In genomic region chr9:122904466-122904822, GRCh38 we compare ENCODE assay signal across 8 cellular contexts. TPM values are rescaled to one million over a fixed set of nuclear protein-coding genes. Genes with fewer than 3 reads are reported as not detected.
DNase-seq lines count a peak whose midpoint lies in the region; ATAC-seq lines count a peak whose summit lies in the region.

No MANE protein-coding gene starts in this region.

- CTCF ChIA-PET in activated CD4-positive, alpha-beta T cell treated with anti-CD3 and anti-CD28 coated beads, Interleukin-2, amount 10 ng/mL, durations not matched to agents 7 days and 5 days (lab: Charles Lee): interaction anchor here (0.6 to 2.3 kb wide), 3 partner anchors 26 to 41 kb away, joined by 3 to 7 read pairs (median 3); no protein-coding TSS in a partner anchor

- peaks cover 27 to 37% (median 32%) of the 10 kb centered on the region in 3 donors for H3K4me1 Mint-ChIP-seq in IgD-negative memory B cell
- peaks cover 30% of the 10 kb centered on the region for H3K4me1 Mint-ChIP-seq in activated CD4-positive, alpha-beta T cell treated with anti-CD3 and anti-CD28 coated beads, Interleukin-2, amount 10 ng/mL, durations not matched to agents 7 days and 5 days
- peaks cover 19 to 44% (median 25%) of the 10 kb centered on the region in 3 donors for H3K4me1 Mint-ChIP-seq in naive B cell

- peak; percentile 8 for ATAC-seq in esophagus mucosa
- ATAC-seq in naive B cell (ENCODE audit: low read depth in 2 of 2): peak in 1 of 2 donors; percentile 1

- peaks cover 44% of the 10 kb centered on the region for H3F3A ChIP-seq in GM23248 (ENCODE audit: insufficient read depth)

- H3K27ac ChIP-seq in GM23248: peak overlapping the region; percentile 81
- H3K27ac ChIP-seq in urinary bladder (ENCODE audit: low read depth): peak overlapping the region; percentile 89

- H3K27me3 Mint-ChIP-seq in IgD-negative memory B cell: no peaks in the 10 kb centered on the region
- no peaks in the 10 kb centered on the region for H3K27me3 Mint-ChIP-seq in activated CD4-positive, alpha-beta T cell treated with anti-CD3 and anti-CD28 coated beads, Interleukin-2, amount 10 ng/mL, durations not matched to agents 7 days and 5 days
- no peaks in the 10 kb centered on the region for H3K27me3 Mint-ChIP-seq in naive B cell

- H3K4me3 ChIP-seq in GM23248 (peak overlapping the region; percentile 95), urinary bladder (ENCODE audit: low read depth, low read length) (peak overlapping the region; percentile 74)

- H3K36me3 Mint-ChIP-seq in IgD-negative memory B cell (peaks cover 3% of the 10 kb centered on the region), naive B cell (no peaks in the 10 kb centered on the region)
- H3K36me3 Mint-ChIP-seq in activated CD4-positive, alpha-beta T cell treated with anti-CD3 and anti-CD28 coated beads, Interleukin-2, amount 10 ng/mL, durations not matched to agents 7 days and 5 days (ENCODE audit: low read depth): peaks cover 28% of the 10 kb centered on the region

- H3K27ac Mint-ChIP-seq in IgD-negative memory B cell (peak overlapping the region; percentile 93 to 100 (median 96)), naive B cell (peak overlapping the region; percentile 94 to 98 (median 94))
- H3K27ac Mint-ChIP-seq in activated CD4-positive, alpha-beta T cell treated with anti-CD3 and anti-CD28 coated beads, Interleukin-2, amount 10 ng/mL, durations not matched to agents 7 days and 5 days: peak overlapping the region; percentile 93

- H3K79me2 ChIP-seq in GM23248 (ENCODE audit: insufficient read depth): peaks cover 72% of the 10 kb centered on the region

- H3K4me1 ChIP-seq in GM23248 (ENCODE audit: insufficient read depth) (peaks cover 31% of the 10 kb centered on the region), urinary bladder (ENCODE audit: insufficient read depth) (peaks cover 2% of the 10 kb centered on the region)

- no peaks in the 10 kb centered on the region; the same call in 1 of the 2 replicates for H4K20me1 ChIP-seq in GM23248 (ENCODE audit: insufficient read depth)

- H3K9me2 ChIP-seq in GM23248 (ENCODE audit: insufficient read depth): no peaks in the 10 kb centered on the region

- peak overlapping the region; percentile 96 for H3K9ac ChIP-seq in GM23248

- H3K4me3 Mint-ChIP-seq in IgD-negative memory B cell (peak overlapping the region; percentile 90 to 97 (median 94)), naive B cell (peak overlapping the region; percentile 88 to 96 (median 93))
- peak overlapping the region; percentile 94 for H3K4me3 Mint-ChIP-seq in activated CD4-positive, alpha-beta T cell treated with anti-CD3 and anti-CD28 coated beads, Interleukin-2, amount 10 ng/mL, durations not matched to agents 7 days and 5 days

- in situ Hi-C loops in GM23248 (cut with MboI): no loop called here

- H3K9me3 Mint-ChIP-seq in IgD-negative memory B cell: no peaks in the 10 kb centered on the region
- no peaks in the 10 kb centered on the region for H3K9me3 Mint-ChIP-seq in activated CD4-positive, alpha-beta T cell treated with anti-CD3 and anti-CD28 coated beads, Interleukin-2, amount 10 ng/mL, durations not matched to agents 7 days and 5 days
- H3K9me3 Mint-ChIP-seq in naive B cell: peaks cover 0 to 2% (median 0%) of the 10 kb centered on the region in 7 donors

- H2AFZ ChIP-seq in GM23248: peak overlapping the region; percentile 75

- no peaks in the 10 kb centered on the region for H3K27me3 ChIP-seq in GM23248 (replicated peaks; ENCODE audit: insufficient read depth)

- WGBS in GM23248 (ENCODE audit: low coverage in 1 of 2, low lambda C conversion rate in 2 of 2, missing lambda C conversion rate in 2 of 2), 2 experiments: 0 to 1% methylated on average over 8 of the region's 8 CpGs
- WGBS in urinary bladder: under 1% methylated on average over 8 of the region's 8 CpGs

- POLR2A ChIA-PET in activated CD4-positive, alpha-beta T cell treated with anti-CD3 and anti-CD28 coated beads, Interleukin-2, amount 10 ng/mL, durations not matched to agents 7 days and 5 days (lab: Charles Lee): interaction anchor here (0.7 to 2.5 kb wide), 3 partner anchors 9 to 36 kb away, joined by 3 to 11 read pairs (median 5); partner anchors contain the start of genes RABGAP1, ZBTB26 and ZBTB6

- peak; percentile 12 for DNase-seq in NCI-H2029 (lab: John Stamatoyannopoulos, UW)
- no peak for DNase-seq in NCI-H2029 treated with DMSO at 0.1 percent for 48 hours (lab: John Stamatoyannopoulos, UW)
- DNase-seq in GM23248: peak; percentile 65
- peak; percentile 40 for DNase-seq in activated CD4-positive, alpha-beta T cell treated with anti-CD3 and anti-CD28 coated beads, Interleukin-2, amount 10 ng/mL, durations not matched to agents 7 days and 5 days
- no peak for DNase-seq in naive B cell

- H3K4me2 ChIP-seq in GM23248 (ENCODE audit: unreplicated experiment): peak overlapping the region; percentile 99

- H3K9me3 ChIP-seq in GM23248 (ENCODE audit: low read depth): no peaks in the 10 kb centered on the region

- H3K36me3 ChIP-seq in GM23248 (ENCODE audit: low read depth) (no peaks in the 10 kb centered on the region; the same call in 1 of the 2 replicates), urinary bladder (ENCODE audit: insufficient read depth) (no peaks in the 10 kb centered on the region)

RNA-seq across cellular contexts. Expression of gene RC3H2, which starts 0.7 kb away (rescaled TPM):
- total RNA-seq in GM23248 (2014; rRNA removed; shearing (Covaris generic)): 26.8 and 34.7 TPM in 2 replicates
- polyA plus RNA-seq in GM23248 (2016; fragmentation: Nextera tagmentation; extraction: Ambion mirVana) (19.8 and 22.1 TPM in 2 replicates), IgD-negative memory B cell (21.0 TPM), naive B cell (ENCODE audit: low read depth in 6 of 6) (10 to 100 TPM; 26.5 to 39.1 (median 33.1) TPM), urinary bladder (14.5 TPM)
- total RNA-seq in activated CD4-positive, alpha-beta T cell treated with anti-CD3 and anti-CD28 coated beads, Interleukin-2, amount 10 ng/mL, durations not matched to agents 7 days and 5 days: 10 to 100 TPM; 44.1 to 46.8 TPM
- total RNA-seq in esophagus mucosa (31.3 TPM), urinary bladder (65.6 TPM)

RNA-seq across cellular contexts. Expression of gene ZBTB6, which starts 8.7 kb away (rescaled TPM):
- 8.3 and 9.8 TPM in 2 replicates for total RNA-seq in GM23248 (2014; rRNA removed; shearing (Covaris generic))
- polyA plus RNA-seq in GM23248 (2016; fragmentation: Nextera tagmentation; extraction: Ambion mirVana) (4.4 and 4.5 TPM in 2 replicates), IgD-negative memory B cell (1.7 TPM), naive B cell (ENCODE audit: low read depth in 6 of 6) (1 to 10 TPM in 5 of 6 donors, not detected in 1; 1.6 to 3.9 (median 2.6) TPM), urinary bladder (5.2 TPM)
- 10 to 100 TPM; 11.8 to 12.2 TPM for total RNA-seq in activated CD4-positive, alpha-beta T cell treated with anti-CD3 and anti-CD28 coated beads, Interleukin-2, amount 10 ng/mL, durations not matched to agents 7 days and 5 days
- total RNA-seq in esophagus mucosa (4.1 TPM), urinary bladder (35.2 TPM)

RNA-seq across cellular contexts. Expression of gene ZBTB26, which starts 26.9 kb away (rescaled TPM):
- 2.3 and 5.2 TPM in 2 replicates for total RNA-seq in GM23248 (2014; rRNA removed; shearing (Covaris generic))
- polyA plus RNA-seq in GM23248 (2016; fragmentation: Nextera tagmentation; extraction: Ambion mirVana): 1.8 and 2.0 TPM in 2 replicates
- polyA plus RNA-seq in IgD-negative memory B cell: 2.3 TPM
- 1 to 10 TPM; 7.3 to 9.6 TPM for total RNA-seq in activated CD4-positive, alpha-beta T cell treated with anti-CD3 and anti-CD28 coated beads, Interleukin-2, amount 10 ng/mL, durations not matched to agents 7 days and 5 days
- 2.0 TPM for total RNA-seq in esophagus mucosa
- polyA plus RNA-seq in naive B cell (ENCODE audit: low read depth in 6 of 6): 1 to 10 TPM in 5 of 6 donors, not detected in 1; 2.6 to 4.0 (median 3.1) TPM
- 11.5 TPM for total RNA-seq in urinary bladder
- polyA plus RNA-seq in urinary bladder: 8.4 TPM

RNA-seq across cellular contexts. Expression of gene RABGAP1, which starts 36.4 kb away (rescaled TPM):
- 16.0 and 23.9 TPM in 2 replicates for total RNA-seq in GM23248 (2014; rRNA removed; shearing (Covaris generic))
- polyA plus RNA-seq in GM23248 (2016; fragmentation: Nextera tagmentation; extraction: Ambion mirVana): 6.7 and 8.0 TPM in 2 replicates
- polyA plus RNA-seq in IgD-negative memory B cell: 19.0 TPM
- 10 to 100 TPM; 28.4 to 32.9 TPM for total RNA-seq in activated CD4-positive, alpha-beta T cell treated with anti-CD3 and anti-CD28 coated beads, Interleukin-2, amount 10 ng/mL, durations not matched to agents 7 days and 5 days
- 39.6 TPM for total RNA-seq in esophagus mucosa
- polyA plus RNA-seq in naive B cell (ENCODE audit: low read depth in 6 of 6): 10 to 100 TPM; 27.6 to 37.9 (median 34.2) TPM
- 134 TPM for total RNA-seq in urinary bladder
- 46.2 TPM for polyA plus RNA-seq in urinary bladder

Comparison
In these comparisons a context has a peak if more than half of its experiments do, and no peak if none do; other contexts are left out.
1. DNase-seq: peak in NCI-H2029 (single experiment), GM23248 (single experiment) and activated CD4-positive, alpha-beta T cell treated with anti-CD3 and anti-CD28 coated beads, Interleukin-2, amount 10 ng/mL, durations not matched to agents 7 days and 5 days (single experiment); none in NCI-H2029 treated with DMSO at 0.1 percent for 48 hours (single experiment) and naive B cell (single experiment).
2. Peak in every context shown above with its lines, with median percentiles within 50 percentile points of each other: H3K27ac Mint-ChIP-seq and H3K4me3 Mint-ChIP-seq.